Comparison of ENCODE assay signal across 2 cellular contexts in genomic region chr3:194287977-194288706, GRCh38.
TF ChIP-seq lines count a peak whose summit lies in the region.

No MANE protein-coding gene starts in this region.

TF ChIP-seq in HepG2, 621 proteins besides CTCF, POLR2A, EP300 and RAD21:
- no peak for TF ChIP-seq PLSCR1 (CRISPR knock-in tag; IDR thresholded peaks at IDR 0.05; ENCODE audit: borderline replicate concordance)
- no peak for TF ChIP-seq CCAR2 (optimal IDR thresholded peaks at IDR 0.05; ENCODE audit: low read depth, low read length)
- TF ChIP-seq NCOA1 (CRISPR knock-in tag; IDR thresholded peaks at IDR 0.05): no peak
- TF ChIP-seq JDP2 (CRISPR knock-in tag; IDR thresholded peaks at IDR 0.05; ENCODE audit: borderline replicate concordance): no peak
- no peak for TF ChIP-seq ERF (CRISPR knock-in tag; IDR thresholded peaks at IDR 0.05)
- TF ChIP-seq E2F2 (CRISPR knock-in tag; IDR thresholded peaks at IDR 0.05; ENCODE audit: borderline replicate concordance): no peak
- no peak for TF ChIP-seq ATF2 (CRISPR knock-in tag; IDR thresholded peaks at IDR 0.05)
- no peak for TF ChIP-seq KDM5B (CRISPR knock-in tag; IDR thresholded peaks at IDR 0.05; ENCODE audit: borderline replicate concordance)
- TF ChIP-seq ZNF136 (CRISPR knock-in tag; IDR thresholded peaks at IDR 0.05; ENCODE audit: low read depth): no peak
- TF ChIP-seq PRDM15 (CRISPR knock-in tag; IDR thresholded peaks at IDR 0.05): no peak
TF ChIP-seq in HepG2: peak in this region for 0.

TF ChIP-seq in K562, 482 proteins besides CTCF, POLR2A, EP300 and RAD21:
- TF ChIP-seq ZNF436 (CRISPR knock-in tag; IDR thresholded peaks at IDR 0.05): no peak
- TF ChIP-seq ZBTB49 (CRISPR knock-in tag; IDR thresholded peaks at IDR 0.05; ENCODE audit: borderline replicate concordance): no peak
- TF ChIP-seq RBM22 (IDR thresholded peaks at IDR 0.05; ENCODE audit: low read depth, low read length, poor library complexity, severe bottlenecking): no peak
- no peak for TF ChIP-seq ZNF75A (CRISPR knock-in tag; IDR thresholded peaks at IDR 0.05)
- no peak for TF ChIP-seq ZC3H4 (CRISPR knock-in tag; IDR thresholded peaks at IDR 0.05; ENCODE audit: borderline replicate concordance)
- TF ChIP-seq ZEB2 (IDR thresholded peaks at IDR 0.05): no peak
